ENCODE assay signal across 21 cellular contexts in genomic region chr20:7971536-7972285, GRCh38. TPM values are rescaled to one million over a fixed set of nuclear protein-coding genes. Genes with fewer than 3 reads are reported as not detected.
DNase-seq lines count a peak whose midpoint lies in the region; TF ChIP-seq lines count a peak whose summit lies in the region.
"Had no signal": no experiment of that assay in that cellular context is flagged by ENCODE, and none has a peak within 500 bp of the region (broad histone marks: within the 10 kb centered on the region; RNA-seq: fewer than 3 reads in every experiment).

No MANE protein-coding gene starts in this region.

- H3K4me1 Mint-ChIP-seq in HFFc6 (ENCODE audit: low read depth), result peaks cover 19% of the 10 kb centered on the region
- H3K4me1 Mint-ChIP-seq: GM23338 had no signal

- TF ChIP-seq CTCF in transverse colon (IDR thresholded peaks at IDR 0.05) (no peak), HFFc6 (IDR thresholded peaks at IDR 0.05) (no peak)

- H3K4me3 Mint-ChIP-seq in HFFc6, result no peak overlapping the region
- H3K4me3 Mint-ChIP-seq: GM23338 had no signal

- H3K4me1 ChIP-seq in transverse colon, result no peaks in the 10 kb centered on the region

- H3K9me3 ChIP-seq in transverse colon, result no peaks in the 10 kb centered on the region

- no peak for TF ChIP-seq EP300 in transverse colon (IDR thresholded peaks at IDR 0.05; ENCODE audit: low read depth)

- H3K27ac Mint-ChIP-seq in HFFc6, result no peak overlapping the region
- H3K27ac Mint-ChIP-seq: GM23338 had no signal

- WGBS in transverse colon (ENCODE audit: low coverage in 1 of 2), 2 donors, result 83 to 100% methylated on average over 2 of the region's 2 CpGs

- DNase-seq in GM03348 (ENCODE audit: low spot score), result peak; percentile 35
- DNase-seq in NCI-H226, result peak; percentile 1
- peak; percentile 17 for DNase-seq in cerebellar cortex (ENCODE audit: low spot score)
- peak; percentile 9 for DNase-seq in stromal cell of bone marrow (ENCODE audit: low read depth)
- DNase-seq in transverse colon, result no peak
- DNase-seq in HFFc6, result no peak
- DNase-seq in HuH-7 (ENCODE audit: low spot score), result no peak
- DNase-seq: MM.1S, NCI-H1048, NCI-H1417 treated with DMSO at 0.1 percent for 48 hours, NCI-H187, NCI-H2107, NCI-H510A treated with DMSO at 0.1 percent for 48 hours, NCI-H748 treated with DMSO at 0.1 percent for 48 hours, PC-9, SHP77 treated with DMSO at 0.1 percent for 48 hours had no signal

- no peaks in the 10 kb centered on the region for H3K36me3 ChIP-seq in transverse colon

- no peak overlapping the region for H3K27ac ChIP-seq in transverse colon
- H3K27ac ChIP-seq: C4-2B, PC-9, RWPE1, SK-N-MC had no signal

- intact Hi-C loops in transverse colon (cut with DNase I; ENCODE audit: low total_unique reads), result no loop called here

- no peaks in the 10 kb centered on the region for H3K27me3 ChIP-seq in transverse colon

- in situ Hi-C loops in transverse colon (cut with MboI; ENCODE audit: low pct_ligation_motif_present in 1 of 4, low pct_unique_long_range_greater_than_20kb in 1 of 4, low sequenced_read_pairs in 3 of 4), result no loop called here

- no peak overlapping the region for H3K4me3 ChIP-seq in transverse colon
- H3K4me3 ChIP-seq: GM23338, PC-9, SK-N-MC had no signal

- 0 out of 2 replicates have a peak, but pooled peaks cover 2% of the 10 kb centered on the region for H3K27me3 Mint-ChIP-seq in HFFc6 (ENCODE audit: insufficient read depth)

- no peaks in the 10 kb centered on the region for H3K9me3 Mint-ChIP-seq in HFFc6
- H3K9me3 Mint-ChIP-seq: GM23338 had no signal

- TF ChIP-seq POLR2A in transverse colon (IDR thresholded peaks at IDR 0.05), result no peak

- H3K36me3 Mint-ChIP-seq in HFFc6 (ENCODE audit: low read depth), result no peaks in the 10 kb centered on the region

RNA-seq across cellular contexts. Expression of gene HAO1, which starts 31.5 kb away (rescaled TPM):
- not detected for total RNA-seq in transverse colon
- total RNA-seq in HFFc6 (2021; fragmentation: NEBNext Ultra II Directional; extraction: Animal tissue kit (Norgen Biotek cat#: 25700)), result not detected
- total RNA-seq: GM23338, LHCN-M2, PC-9 had no signal

RNA-seq across cellular contexts. Expression of gene TMX4, which starts 47.9 kb away (rescaled TPM):
- 10 to 100 TPM; 23.6 to 32.9 (median 28.1) TPM for total RNA-seq in transverse colon
- total RNA-seq in HFFc6 (2021; fragmentation: NEBNext Ultra II Directional; extraction: Animal tissue kit (Norgen Biotek cat#: 25700)), result 10 to 100 TPM; 35.8 to 47.8 (median 39.3) TPM

Comparison
In these comparisons a context has a peak if more than half of its experiments do, and no peak if none do; other contexts are left out.
1. DNase-seq: peak in GM03348 (single experiment), NCI-H226 (single experiment), cerebellar cortex (single experiment) and stromal cell of bone marrow (single experiment); none in transverse colon (single experiment), HFFc6 (single experiment) and HuH-7 (single experiment).